In the genomic region with DNA sequence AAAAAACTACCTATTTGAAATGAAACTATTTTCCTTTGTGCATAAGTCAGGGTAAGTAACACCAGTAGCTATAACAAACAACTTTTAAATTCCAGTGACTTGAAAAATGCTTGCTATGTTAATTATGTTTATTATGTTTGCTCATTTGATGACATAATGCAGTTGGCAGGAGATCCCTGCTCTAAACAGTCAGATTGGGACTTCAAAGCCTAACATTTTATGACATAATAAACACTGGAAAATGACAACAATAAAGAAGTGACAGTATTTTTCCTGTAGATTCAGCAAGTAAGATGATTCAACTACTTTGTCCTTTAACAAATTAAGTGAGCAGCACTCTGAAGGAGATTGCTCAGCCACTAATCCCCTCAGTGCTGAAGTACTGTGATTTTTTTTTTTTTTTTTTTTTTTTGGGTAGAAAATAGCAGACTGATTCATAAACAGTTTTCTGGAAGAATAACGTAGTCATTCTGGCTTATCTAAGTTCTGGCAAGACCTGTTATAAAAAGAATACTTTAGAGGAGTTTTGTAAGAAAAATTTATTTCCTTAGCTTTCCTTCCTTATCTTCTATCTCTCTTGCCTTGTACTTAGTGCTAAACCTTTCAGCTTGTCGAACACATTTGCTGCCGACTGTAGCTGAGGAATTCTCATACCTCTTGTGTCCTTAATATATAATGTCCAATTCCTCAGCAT, we compare ENCODE assay signal across 28 cellular contexts.
A peak's percentile ranks its signal among the peaks of the same experiment; 100 is the strongest.
DNase-seq lines count a peak whose midpoint lies in the region; ATAC-seq and TF ChIP-seq lines count a peak whose summit lies in the region.
"Had no signal": no experiment of that assay in that cellular context is flagged by ENCODE, and none has a peak within 500 bp of the region (broad histone marks: within the 10 kb centered on the region; RNA-seq: fewer than 3 reads in every experiment).

No MANE protein-coding gene starts in this region.

- TF ChIP-seq CTCF in A673 (conservative IDR thresholded peaks at IDR 0.05; ENCODE audit: low read depth, low read length), result no peak

- BruUV-seq in A673 (replicated peaks; lab: Mats Ljungman, UMichigan), result no TSS peak

- H3K27me3 Mint-ChIP-seq in activated naive CD8-positive, alpha-beta T cell treated with anti-CD3 and anti-CD28 coated beads for 36 hours, result no peaks in the 10 kb centered on the region
- H3K27me3 Mint-ChIP-seq in naive thymus-derived CD4-positive, alpha-beta T cell, result peaks cover 0 to 3% (median 0%) of the 10 kb centered on the region in 5 donors
- H3K27me3 Mint-ChIP-seq: activated CD8-positive, alpha-beta memory T cell treated with anti-CD3 and anti-CD28 coated beads, Interleukin-2, amount 10 ng/mL, durations not matched to agents 7 days and 5 days; activated naive CD4-positive, alpha-beta T cell treated with anti-CD3 and anti-CD28 coated beads, Interleukin-2, amount 10 ng/mL, durations not matched to agents 7 days and 5 days; stimulated activated naive B cell treated with anti-CD40 and anti-IgM and Interleukin-4, amounts not matched to agents 10 μg/mL and 1 μg/mL and 100 μg/mL, for 72 hours had no signal

- no peaks in the 10 kb centered on the region for H3K4me1 Mint-ChIP-seq in activated naive CD8-positive, alpha-beta T cell treated with anti-CD3 and anti-CD28 coated beads for 36 hours
- no peaks in the 10 kb centered on the region for H3K4me1 Mint-ChIP-seq in naive thymus-derived CD4-positive, alpha-beta T cell
- H3K4me1 Mint-ChIP-seq: activated CD8-positive, alpha-beta memory T cell treated with anti-CD3 and anti-CD28 coated beads, Interleukin-2, amount 10 ng/mL, durations not matched to agents 7 days and 5 days; activated naive CD4-positive, alpha-beta T cell treated with anti-CD3 and anti-CD28 coated beads, Interleukin-2, amount 10 ng/mL, durations not matched to agents 7 days and 5 days; natural killer cell; stimulated activated naive B cell treated with anti-CD40 and anti-IgM and Interleukin-4, amounts not matched to agents 10 μg/mL and 1 μg/mL and 100 μg/mL, for 72 hours had no signal

- no peaks in the 10 kb centered on the region for H3K4me1 ChIP-seq in A673 (ENCODE audit: insufficient read depth, low read length, poor library complexity, severe bottlenecking)
- no peaks in the 10 kb centered on the region for H3K4me1 ChIP-seq in naive thymus-derived CD4-positive, alpha-beta T cell (ENCODE audit: control insufficient read depth in 2 of 2, insufficient read depth in 2 of 2, low read length in 2 of 2)
- H3K4me1 ChIP-seq: spleen, testis had no signal

- no peak overlapping the region for H3K27ac Mint-ChIP-seq in activated naive CD8-positive, alpha-beta T cell treated with anti-CD3 and anti-CD28 coated beads for 36 hours
- H3K27ac Mint-ChIP-seq in naive thymus-derived CD4-positive, alpha-beta T cell, result no peak overlapping the region
- H3K27ac Mint-ChIP-seq: activated CD8-positive, alpha-beta memory T cell treated with anti-CD3 and anti-CD28 coated beads, Interleukin-2, amount 10 ng/mL, durations not matched to agents 7 days and 5 days; activated naive CD4-positive, alpha-beta T cell treated with anti-CD3 and anti-CD28 coated beads, Interleukin-2, amount 10 ng/mL, durations not matched to agents 7 days and 5 days; activated T-helper 1 cell treated with anti-CD3 and anti-CD28 coated beads, Interleukin-12 subunit alpha, Interleukin-12 subunit beta, Interleukin-2, Interleukin-4 antibody, amounts not matched to agents 30 ng/mL and 10 ng/mL and 1 ng/mL, durations not matched to agents 14 hours and 24 hours and 36 hours; natural killer cell; stimulated activated naive B cell treated with anti-CD40 and anti-IgM and Interleukin-4, amounts not matched to agents 10 μg/mL and 1 μg/mL and 100 μg/mL, for 72 hours; T-helper 2 cell treated with Interferon-gamma antibody and Interleukin-4, amounts not matched to agents 5 μg/mL and 100 μg/mL, for 36 hours; WTC11 had no signal

- intact Hi-C loops in A673 (cut with micrococcal nuclease; ENCODE audit: unreplicated experiment), result no loop called here
- intact Hi-C loops in naive thymus-derived CD4-positive, alpha-beta T cell (cut with micrococcal nuclease), result no loop called here

- H3K36me3 Mint-ChIP-seq in activated naive CD8-positive, alpha-beta T cell treated with anti-CD3 and anti-CD28 coated beads for 36 hours, result no peaks in the 10 kb centered on the region
- no peaks in the 10 kb centered on the region for H3K36me3 Mint-ChIP-seq in naive thymus-derived CD4-positive, alpha-beta T cell
- H3K36me3 Mint-ChIP-seq: activated CD8-positive, alpha-beta memory T cell treated with anti-CD3 and anti-CD28 coated beads, Interleukin-2, amount 10 ng/mL, durations not matched to agents 7 days and 5 days; activated naive CD4-positive, alpha-beta T cell treated with anti-CD3 and anti-CD28 coated beads, Interleukin-2, amount 10 ng/mL, durations not matched to agents 7 days and 5 days; natural killer cell; stimulated activated naive B cell treated with anti-CD40 and anti-IgM and Interleukin-4, amounts not matched to agents 10 μg/mL and 1 μg/mL and 100 μg/mL, for 72 hours had no signal

- H3K4me3 ChIP-seq in A673 (ENCODE audit: low read depth, low read length, poor library complexity, severe bottlenecking), result no peak overlapping the region
- no peak overlapping the region for H3K4me3 ChIP-seq in naive thymus-derived CD4-positive, alpha-beta T cell (ENCODE audit: low read length)
- H3K4me3 ChIP-seq: spleen, testis had no signal

- no peaks in the 10 kb centered on the region for H3K36me3 ChIP-seq in A673 (ENCODE audit: insufficient read depth, low read length, poor library complexity, severe bottlenecking)
- H3K36me3 ChIP-seq in naive thymus-derived CD4-positive, alpha-beta T cell (ENCODE audit: control insufficient read depth in 2 of 3, insufficient read depth in 3 of 3, low read length in 3 of 3), result no peaks in the 10 kb centered on the region
- H3K36me3 ChIP-seq: spleen had no signal

- CTCF ChIA-PET in A673 (lab: Charles Lee), result no interaction called here
- CTCF ChIA-PET in naive thymus-derived CD4-positive, alpha-beta T cell (lab: Charles Lee), result no interaction called here

- no peaks in the 10 kb centered on the region for H3K9me3 Mint-ChIP-seq in activated naive CD8-positive, alpha-beta T cell treated with anti-CD3 and anti-CD28 coated beads for 36 hours
- peaks cover 0 to 9% (median under 1%) of the 10 kb centered on the region in 11 donors for H3K9me3 Mint-ChIP-seq in naive thymus-derived CD4-positive, alpha-beta T cell
- H3K9me3 Mint-ChIP-seq: activated naive CD4-positive, alpha-beta T cell treated with anti-CD3 and anti-CD28 coated beads, Interleukin-2, amount 10 ng/mL, durations not matched to agents 7 days and 5 days; activated T-helper 1 cell treated with anti-CD3 and anti-CD28 coated beads, Interleukin-12 subunit alpha, Interleukin-12 subunit beta, Interleukin-2, Interleukin-4 antibody, amounts not matched to agents 30 ng/mL and 10 ng/mL and 1 ng/mL, durations not matched to agents 14 hours and 24 hours and 36 hours; T-helper 2 cell treated with Interferon-gamma antibody and Interleukin-4, amounts not matched to agents 5 μg/mL and 100 μg/mL, for 36 hours had no signal

- H3K27ac ChIP-seq in A673 (ENCODE audit: low read depth, low read length, poor library complexity, severe bottlenecking), result no peak overlapping the region
- H3K27ac ChIP-seq in naive thymus-derived CD4-positive, alpha-beta T cell (ENCODE audit: low read depth, low read length), result no peak overlapping the region
- H3K27ac ChIP-seq: spleen, testis had no signal

- POLR2A ChIA-PET in A673 (lab: Charles Lee; ENCODE audit: low non-redundant PET), result no interaction called here
- POLR2A ChIA-PET in naive thymus-derived CD4-positive, alpha-beta T cell (lab: Charles Lee), result no interaction called here

- DNase-seq in A673 (ENCODE audit: low spot score) (peak; percentile 55), GM03348 (ENCODE audit: low spot score) (peak; percentile 4), T1000 (lab: John Stamatoyannopoulos, UW) (peak; percentile 17), kidney tubule cell (ENCODE audit: low spot score) (peak; percentile 10), SK-N-DZ (ENCODE audit: low spot score) (no peak)
- DNase-seq in stimulated activated CD4-positive, alpha-beta T cell treated with anti-CD3 and anti-CD28 coated beads, Interleukin-2, amount 100 ng/mL, for 48 hours, result no peak
- DNase-seq in activated naive CD8-positive, alpha-beta T cell treated with anti-CD3 and anti-CD28 coated beads for 36 hours, result no peak
- DNase-seq in naive thymus-derived CD4-positive, alpha-beta T cell, result no peak
- DNase-seq: activated CD4-positive, alpha-beta T cell treated with anti-CD3 and anti-CD28 coated beads, Interleukin-2, amount 50 U/mL, for 1 hour; activated CD8-positive, alpha-beta memory T cell treated with anti-CD3 and anti-CD28 coated beads, Interleukin-2, amount 10 ng/mL, durations not matched to agents 7 days and 5 days; activated naive CD4-positive, alpha-beta T cell treated with anti-CD3 and anti-CD28 coated beads, Interleukin-2, amount 10 ng/mL, durations not matched to agents 7 days and 5 days; central memory CD4-positive, alpha-beta T cell; dermis blood vessel endothelial cell; head of caudate nucleus; KG1; left colon; natural killer cell; NCI-H187; NCI-H2171 treated with DMSO at 0.1 percent for 48 hours; NCI-H526; retina; spleen; stimulated activated CD4-positive, alpha-beta T cell treated with anti-CD3 and anti-CD28 coated beads, Interleukin-4, amount 100 ng/mL, for 1 hour; stimulated activated naive B cell treated with anti-CD40 and anti-IgM and Interleukin-4, amounts not matched to agents 10 μg/mL and 1 μg/mL and 100 μg/mL, for 72 hours; testis had no signal

- H3K27me3 ChIP-seq in A673 (replicated peaks; ENCODE audit: insufficient read depth, low read depth, low read length, poor library complexity), result no peaks in the 10 kb centered on the region
- H3K27me3 ChIP-seq in naive thymus-derived CD4-positive, alpha-beta T cell (ENCODE audit: control insufficient read depth in 2 of 2, insufficient read depth in 2 of 2, low read length in 2 of 2), result no peaks in the 10 kb centered on the region
- H3K27me3 ChIP-seq: spleen, testis had no signal

- H3K9me3 ChIP-seq in A673 (ENCODE audit: low read depth, low read length, poor library complexity, severe bottlenecking), result no peaks in the 10 kb centered on the region
- H3K9me3 ChIP-seq in naive thymus-derived CD4-positive, alpha-beta T cell (ENCODE audit: control insufficient read depth in 2 of 3, low read length in 3 of 3), result no peaks in the 10 kb centered on the region
- H3K9me3 ChIP-seq: testis had no signal

- no peak for ATAC-seq in naive thymus-derived CD4-positive, alpha-beta T cell
- ATAC-seq: activated CD8-positive, alpha-beta memory T cell treated with anti-CD3 and anti-CD28 coated beads, Interleukin-2, amount 10 ng/mL, durations not matched to agents 7 days and 5 days; left colon; natural killer cell; stimulated activated naive B cell treated with anti-CD40 and anti-IgM and Interleukin-4, amounts not matched to agents 10 μg/mL and 1 μg/mL and 100 μg/mL, for 72 hours; WTC11 had no signal

- no peak overlapping the region for H3K4me3 Mint-ChIP-seq in activated naive CD8-positive, alpha-beta T cell treated with anti-CD3 and anti-CD28 coated beads for 36 hours
- H3K4me3 Mint-ChIP-seq in naive thymus-derived CD4-positive, alpha-beta T cell, result no peak overlapping the region
- H3K4me3 Mint-ChIP-seq: activated CD8-positive, alpha-beta memory T cell treated with anti-CD3 and anti-CD28 coated beads, Interleukin-2, amount 10 ng/mL, durations not matched to agents 7 days and 5 days; activated naive CD4-positive, alpha-beta T cell treated with anti-CD3 and anti-CD28 coated beads, Interleukin-2, amount 10 ng/mL, durations not matched to agents 7 days and 5 days; activated T-helper 1 cell treated with anti-CD3 and anti-CD28 coated beads, Interleukin-12 subunit alpha, Interleukin-12 subunit beta, Interleukin-2, Interleukin-4 antibody, amounts not matched to agents 30 ng/mL and 10 ng/mL and 1 ng/mL, durations not matched to agents 14 hours and 24 hours and 36 hours; natural killer cell; stimulated activated naive B cell treated with anti-CD40 and anti-IgM and Interleukin-4, amounts not matched to agents 10 μg/mL and 1 μg/mL and 100 μg/mL, for 72 hours; T-helper 2 cell treated with Interferon-gamma antibody and Interleukin-4, amounts not matched to agents 5 μg/mL and 100 μg/mL, for 36 hours; WTC11 had no signal

Comparison
In these comparisons a context has a peak if more than half of its experiments do, and no peak if none do; other contexts are left out.
1. DNase-seq: peak in A673 (single experiment), GM03348 (single experiment), T1000 (single experiment) and kidney tubule cell (single experiment); none in stimulated activated CD4-positive, alpha-beta T cell treated with anti-CD3 and anti-CD28 coated beads, Interleukin-2, amount 100 ng/mL, for 48 hours (0 of 2), activated naive CD8-positive, alpha-beta T cell treated with anti-CD3 and anti-CD28 coated beads for 36 hours (single experiment), SK-N-DZ (single experiment) and naive thymus-derived CD4-positive, alpha-beta T cell (0 of 9).